In genomic region chr2:156326488-156326887, GRCh38 we compare ENCODE assay signal across 22 cellular contexts.
"Had no signal": no experiment of that assay in that cellular context is flagged by ENCODE, and none has a peak within 500 bp of the region (broad histone marks: within the 10 kb centered on the region; RNA-seq: fewer than 3 reads in every experiment).

No MANE protein-coding gene starts in this region.

- H3K9me3 ChIP-seq: left ventricle myocardium inferior, tibial artery had no signal

- H3K9me3 Mint-ChIP-seq: activated naive CD4-positive, alpha-beta T cell treated with anti-CD3 and anti-CD28 coated beads, Interleukin-2, amount 50 U/mL, for 72 hours; stimulated activated effector memory CD8-positive, alpha-beta T cell treated with anti-CD3 and anti-CD28 coated beads, Interleukin-12 subunit alpha, Interleukin-12 subunit beta, amount 100 ng/mL, for 72 hours had no signal

- H3K27me3 ChIP-seq: tibial artery had no signal

- ATAC-seq: activated CD4-positive, CD25-positive, alpha-beta regulatory T cell treated with anti-CD3 and anti-CD28 coated beads, Interleukin-2, amount 50 U/mL, for 24 hours; activated naive CD4-positive, alpha-beta T cell treated with anti-CD3 and anti-CD28 coated beads, Interleukin-2, amount 50 U/mL, for 72 hours; foreskin keratinocyte; sciatic nerve; stimulated activated effector memory CD8-positive, alpha-beta T cell treated with anti-CD3 and anti-CD28 coated beads, Interleukin-12 subunit alpha, Interleukin-12 subunit beta, amount 100 ng/mL, for 72 hours had no signal

- DNase-seq: activated CD4-positive, alpha-beta T cell treated with anti-CD3 and anti-CD28 coated beads, Interleukin-2, amount 50 U/mL, for 1 hour; activated CD8-positive, alpha-beta memory T cell treated with anti-CD3 and anti-CD28 coated beads for 24 hours; activated CD8-positive, alpha-beta memory T cell treated with anti-CD3 and anti-CD28 coated beads, Interleukin-2, amount 50 U/mL, for 48 hours; activated gamma-delta T cell treated with Interleukin-2 at 50 U/mL for 16 hours; amniotic stem cell; dorsolateral prefrontal cortex; endodermal cell; foreskin keratinocyte; glutamatergic neuron; left ventricle myocardium inferior; mammary epithelial cell; stimulated activated CD4-positive, alpha-beta T cell treated with anti-CD3 and anti-CD28 coated beads, Interleukin-4, amount 100 ng/mL, for 1 hour; substantia nigra; T-helper 1 cell; T1000; tibial artery had no signal

- H3K27ac ChIP-seq: dorsolateral prefrontal cortex, epithelial cell of prostate, foreskin keratinocyte, left ventricle myocardium inferior, tibial artery had no signal

- H3K4me3 ChIP-seq: dorsolateral prefrontal cortex, left ventricle myocardium inferior, smooth muscle cell, tibial artery had no signal

- H3K27ac Mint-ChIP-seq: endodermal cell; stimulated activated effector memory CD8-positive, alpha-beta T cell treated with anti-CD3 and anti-CD28 coated beads, Interleukin-12 subunit alpha, Interleukin-12 subunit beta, amount 100 ng/mL, for 72 hours had no signal

- H3K4me3 Mint-ChIP-seq: endodermal cell; stimulated activated effector memory CD8-positive, alpha-beta T cell treated with anti-CD3 and anti-CD28 coated beads, Interleukin-12 subunit alpha, Interleukin-12 subunit beta, amount 100 ng/mL, for 72 hours had no signal
